14 cellular contexts compared by ENCODE assay signal in the genomic region with DNA sequence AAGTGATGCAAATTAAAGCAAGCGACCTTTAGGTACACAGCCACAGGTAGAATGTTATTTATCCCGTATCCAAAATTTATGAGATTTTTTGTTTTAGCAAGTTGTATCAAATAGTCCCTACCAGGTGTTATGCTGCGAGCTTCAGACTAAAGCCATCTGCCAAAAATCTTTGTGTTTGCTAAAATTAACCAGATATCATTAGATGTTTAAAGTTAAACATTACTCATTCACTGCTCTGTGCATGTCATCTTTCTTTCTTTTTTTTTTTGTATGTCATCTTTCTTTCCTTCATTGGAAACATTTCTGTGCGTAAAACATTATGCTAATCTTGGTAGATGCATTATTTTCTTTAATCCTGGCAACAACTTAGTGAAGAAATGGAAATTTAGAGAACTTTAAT.
DNase-seq lines count a peak whose midpoint lies in the region; ATAC-seq and TF ChIP-seq lines count a peak whose summit lies in the region.
"Had no signal": no experiment of that assay in that cellular context is flagged by ENCODE, and none has a peak within 500 bp of the region (broad histone marks: within the 10 kb centered on the region; RNA-seq: fewer than 3 reads in every experiment).

No MANE protein-coding gene starts in this region.

- POLR2A ChIA-PET in PC-3 (lab: Charles Lee; ENCODE audit: unreplicated experiment) = interaction anchor here (0.6 kb wide), 1 partner anchor 174 kb away, joined by 3 read pairs; no protein-coding TSS in a partner anchor

- TF ChIP-seq CTCF in PC-3 (conservative IDR thresholded peaks at IDR 0.05; ENCODE audit: low read depth, low read length) (no peak), nephron progenitor cell (IDR thresholded peaks at IDR 0.05) (no peak), gastroesophageal sphincter (IDR thresholded peaks at IDR 0.05) (no peak)

- H2AFZ ChIP-seq in PC-3 (ENCODE audit: low read length) = no peak overlapping the region

- peak overlapping the region; percentile 41 for H3K27ac Mint-ChIP-seq in nephron progenitor cell
- H3K27ac Mint-ChIP-seq: CD4-positive, alpha-beta memory T cell; HFFc6 had no signal

- H3K27ac ChIP-seq in PC-3 (ENCODE audit: low read length) (no peak overlapping the region), gastroesophageal sphincter (no peak overlapping the region)

- CTCF ChIA-PET in PC-3 (lab: Charles Lee) = no interaction called here

- H3K36me3 ChIP-seq in PC-3 (ENCODE audit: low read depth, low read length) (no peaks in the 10 kb centered on the region), gastroesophageal sphincter (no peaks in the 10 kb centered on the region)
- H3K36me3 ChIP-seq: HAP-1 had no signal

- TF ChIP-seq EP300 in gastroesophageal sphincter (IDR thresholded peaks at IDR 0.05) = no peak

- peak overlapping the region; percentile 39; the same call in 1 of the 2 replicates for H3K4me2 ChIP-seq in PC-3 (ENCODE audit: low read length)

- H3K36me3 Mint-ChIP-seq in nephron progenitor cell (ENCODE audit: low read depth) = peaks cover 14% of the 10 kb centered on the region
- H3K36me3 Mint-ChIP-seq: CD4-positive, alpha-beta memory T cell had no signal

- no peaks in the 10 kb centered on the region for H3F3A ChIP-seq in PC-3 (ENCODE audit: low read length, unreplicated experiment)

- H3K79me2 ChIP-seq in PC-3 (ENCODE audit: low read length) = no peaks in the 10 kb centered on the region

- WGBS in gastroesophageal sphincter (ENCODE audit: low coverage in 1 of 2), 2 donors = 45 to 51% methylated on average over 4 of the region's 4 CpGs

- intact Hi-C loops in PC-3 (cut with micrococcal nuclease) = no loop called here

- no peak overlapping the region for H3K9ac ChIP-seq in PC-3 (ENCODE audit: low read length)

- H3K27me3 ChIP-seq in PC-3 (ENCODE audit: low read length) (no peaks in the 10 kb centered on the region), gastroesophageal sphincter (no peaks in the 10 kb centered on the region)

- peaks cover 39% of the 10 kb centered on the region for H3K4me1 Mint-ChIP-seq in nephron progenitor cell
- H3K4me1 Mint-ChIP-seq: CD4-positive, alpha-beta memory T cell had no signal

- no peak overlapping the region for H3K4me3 ChIP-seq in PC-3 (ENCODE audit: low read length)
- no peak overlapping the region for H3K4me3 ChIP-seq in gastroesophageal sphincter
- H3K4me3 ChIP-seq: HAP-1 had no signal

- H3K9me3 Mint-ChIP-seq in nephron progenitor cell = no peaks in the 10 kb centered on the region
- H3K9me3 Mint-ChIP-seq: CD4-positive, alpha-beta memory T cell; HFFc6 had no signal

- no peak for TF ChIP-seq POLR2A in gastroesophageal sphincter (IDR thresholded peaks at IDR 0.05)

- H3K9me3 ChIP-seq in PC-3 (ENCODE audit: low read length) (no peaks in the 10 kb centered on the region), gastroesophageal sphincter (no peaks in the 10 kb centered on the region)
- H3K9me3 ChIP-seq: Caco-2, HAP-1 had no signal

- no peaks in the 10 kb centered on the region for H3K9me2 ChIP-seq in PC-3 (replicated peaks; ENCODE audit: low read length)

- DNase-seq in NCI-H69 (lab: John Stamatoyannopoulos, UW) (peak; percentile 13), PC-3 (peak; percentile 4), nephron progenitor cell (no peak), middle frontal gyrus (ENCODE audit: extremely low spot score, low spot score) (no peak)
- DNase-seq: C1 segment of cervical spinal cord; Caco-2; CD4-positive, alpha-beta memory T cell; DMS153; DND-41; GOT3; HFFc6 had no signal

- H3K4me3 Mint-ChIP-seq in nephron progenitor cell = no peak overlapping the region
- H3K4me3 Mint-ChIP-seq: CD4-positive, alpha-beta memory T cell; HFFc6 had no signal

- H3K4me1 ChIP-seq in PC-3 (ENCODE audit: insufficient read depth, low read length) = peaks cover 11% of the 10 kb centered on the region
- no peaks in the 10 kb centered on the region for H3K4me1 ChIP-seq in gastroesophageal sphincter
- H3K4me1 ChIP-seq: Caco-2, HAP-1 had no signal

- BruUV-seq in PC-3 (replicated peaks; lab: Mats Ljungman, UMichigan) = no TSS peak

- peaks cover 4% of the 10 kb centered on the region for H3K27me3 Mint-ChIP-seq in nephron progenitor cell (ENCODE audit: low read depth, poor library complexity)

- H4K20me1 ChIP-seq in PC-3 (ENCODE audit: low read length) = no peaks in the 10 kb centered on the region

- ATAC-seq in PC-3 (peak; percentile 54), HG03520 (IDR thresholded peaks at IDR 0.05; ENCODE audit: unreplicated experiment) (no peak), gastroesophageal sphincter (no peak)

Comparison
In these comparisons a context has a peak if more than half of its experiments do, and no peak if none do; other contexts are left out.
1. DNase-seq: peak in NCI-H69 (single experiment) and PC-3 (single experiment); none in nephron progenitor cell (single experiment) and middle frontal gyrus (single experiment).